ENCODE assay signal across 1 cellular context in the genomic region with DNA sequence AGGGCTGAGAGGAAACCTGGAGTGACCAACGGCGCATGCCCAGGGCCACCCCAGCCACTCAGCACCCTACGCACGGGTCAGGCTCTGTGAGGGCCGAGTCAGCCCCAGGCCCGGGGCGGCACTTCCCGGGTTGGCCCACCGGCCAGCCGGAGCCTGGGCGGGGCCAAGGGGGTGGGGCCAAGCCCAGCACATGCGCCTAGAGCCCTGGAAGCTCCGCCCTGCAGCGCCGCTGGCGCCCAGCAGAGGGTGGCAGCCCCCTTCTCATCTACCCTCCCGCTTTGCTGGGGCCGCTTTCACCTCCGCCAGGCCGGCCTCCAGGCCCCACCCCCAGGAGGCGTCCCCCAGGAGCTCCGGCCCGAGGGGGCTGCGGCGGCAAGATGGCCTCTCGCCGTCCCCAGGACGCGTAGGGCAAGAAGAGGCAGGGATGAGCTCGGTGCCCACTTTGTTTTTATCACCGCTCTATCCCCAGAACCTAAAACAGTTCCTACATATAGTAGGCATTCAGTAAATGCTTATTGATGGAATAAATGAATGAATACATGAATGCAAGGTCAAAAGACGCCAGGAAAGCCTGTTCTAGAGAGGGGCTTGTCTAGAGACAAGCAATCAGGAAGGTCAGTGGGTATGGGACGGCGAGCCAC.
TF ChIP-seq lines count a peak whose summit lies in the region.

No MANE protein-coding gene starts in this region.

TF ChIP-seq in GM12878, 131 proteins besides CTCF, POLR2A, EP300 and RAD21 (continued from another document and continues in another):
- TF ChIP-seq, protein P1, sequence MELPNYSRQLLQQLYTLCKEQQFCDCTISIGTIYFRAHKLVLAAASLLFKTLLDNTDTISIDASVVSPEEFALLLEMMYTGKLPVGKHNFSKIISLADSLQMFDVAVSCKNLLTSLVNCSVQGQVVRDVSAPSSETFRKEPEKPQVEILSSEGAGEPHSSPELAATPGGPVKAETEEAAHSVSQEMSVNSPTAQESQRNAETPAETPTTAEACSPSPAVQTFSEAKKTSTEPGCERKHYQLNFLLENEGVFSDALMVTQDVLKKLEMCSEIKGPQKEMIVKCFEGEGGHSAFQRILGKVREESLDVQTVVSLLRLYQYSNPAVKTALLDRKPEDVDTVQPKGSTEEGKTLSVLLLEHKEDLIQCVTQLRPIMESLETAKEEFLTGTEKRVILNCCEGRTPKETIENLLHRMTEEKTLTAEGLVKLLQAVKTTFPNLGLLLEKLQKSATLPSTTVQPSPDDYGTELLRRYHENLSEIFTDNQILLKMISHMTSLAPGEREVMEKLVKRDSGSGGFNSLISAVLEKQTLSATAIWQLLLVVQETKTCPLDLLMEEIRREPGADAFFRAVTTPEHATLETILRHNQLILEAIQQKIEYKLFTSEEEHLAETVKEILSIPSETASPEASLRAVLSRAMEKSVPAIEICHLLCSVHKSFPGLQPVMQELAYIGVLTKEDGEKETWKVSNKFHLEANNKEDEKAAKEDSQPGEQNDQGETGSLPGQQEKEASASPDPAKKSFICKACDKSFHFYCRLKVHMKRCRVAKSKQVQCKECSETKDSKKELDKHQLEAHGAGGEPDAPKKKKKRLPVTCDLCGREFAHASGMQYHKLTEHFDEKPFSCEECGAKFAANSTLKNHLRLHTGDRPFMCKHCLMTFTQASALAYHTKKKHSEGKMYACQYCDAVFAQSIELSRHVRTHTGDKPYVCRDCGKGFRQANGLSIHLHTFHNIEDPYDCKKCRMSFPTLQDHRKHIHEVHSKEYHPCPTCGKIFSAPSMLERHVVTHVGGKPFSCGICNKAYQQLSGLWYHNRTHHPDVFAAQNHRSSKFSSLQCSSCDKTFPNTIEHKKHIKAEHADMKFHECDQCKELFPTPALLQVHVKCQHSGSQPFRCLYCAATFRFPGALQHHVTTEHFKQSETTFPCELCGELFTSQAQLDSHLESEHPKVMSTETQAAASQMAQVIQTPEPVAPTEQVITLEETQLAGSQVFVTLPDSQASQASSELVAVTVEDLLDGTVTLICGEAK (IDR thresholded peaks at IDR 0.05; ENCODE audit: borderline replicate concordance), result no peak
- TF ChIP-seq, protein P2, sequence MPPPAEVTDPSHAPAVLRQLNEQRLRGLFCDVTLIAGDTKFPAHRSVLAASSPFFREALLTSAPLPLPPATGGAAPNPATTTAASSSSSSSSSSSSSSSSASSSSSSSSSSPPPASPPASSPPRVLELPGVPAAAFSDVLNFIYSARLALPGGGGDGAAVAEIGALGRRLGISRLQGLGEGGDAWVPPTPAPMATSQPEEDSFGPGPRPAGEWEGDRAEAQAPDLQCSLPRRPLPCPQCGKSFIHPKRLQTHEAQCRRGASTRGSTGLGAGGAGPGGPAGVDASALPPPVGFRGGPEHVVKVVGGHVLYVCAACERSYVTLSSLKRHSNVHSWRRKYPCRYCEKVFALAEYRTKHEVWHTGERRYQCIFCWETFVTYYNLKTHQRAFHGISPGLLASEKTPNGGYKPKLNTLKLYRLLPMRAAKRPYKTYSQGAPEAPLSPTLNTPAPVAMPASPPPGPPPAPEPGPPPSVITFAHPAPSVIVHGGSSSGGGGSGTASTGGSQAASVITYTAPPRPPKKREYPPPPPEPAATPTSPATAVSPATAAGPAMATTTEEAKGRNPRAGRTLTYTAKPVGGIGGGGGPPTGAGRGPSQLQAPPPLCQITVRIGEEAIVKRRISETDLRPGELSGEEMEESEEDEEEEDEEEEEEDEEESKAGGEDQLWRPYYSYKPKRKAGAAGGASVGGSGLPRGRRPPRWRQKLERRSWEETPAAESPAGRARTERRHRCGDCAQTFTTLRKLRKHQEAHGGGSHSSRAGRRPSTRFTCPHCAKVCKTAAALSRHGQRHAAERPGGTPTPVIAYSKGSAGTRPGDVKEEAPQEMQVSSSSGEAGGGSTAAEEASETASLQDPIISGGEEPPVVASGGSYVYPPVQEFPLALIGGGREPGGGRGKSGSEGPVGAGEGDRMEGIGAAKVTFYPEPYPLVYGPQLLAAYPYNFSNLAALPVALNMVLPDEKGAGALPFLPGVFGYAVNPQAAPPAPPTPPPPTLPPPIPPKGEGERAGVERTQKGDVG (CRISPR knock-in tag; IDR thresholded peaks at IDR 0.05), result no peak
- no peak for TF ChIP-seq HDAC2 (IDR thresholded peaks at IDR 0.05)
- TF ChIP-seq, protein P3, sequence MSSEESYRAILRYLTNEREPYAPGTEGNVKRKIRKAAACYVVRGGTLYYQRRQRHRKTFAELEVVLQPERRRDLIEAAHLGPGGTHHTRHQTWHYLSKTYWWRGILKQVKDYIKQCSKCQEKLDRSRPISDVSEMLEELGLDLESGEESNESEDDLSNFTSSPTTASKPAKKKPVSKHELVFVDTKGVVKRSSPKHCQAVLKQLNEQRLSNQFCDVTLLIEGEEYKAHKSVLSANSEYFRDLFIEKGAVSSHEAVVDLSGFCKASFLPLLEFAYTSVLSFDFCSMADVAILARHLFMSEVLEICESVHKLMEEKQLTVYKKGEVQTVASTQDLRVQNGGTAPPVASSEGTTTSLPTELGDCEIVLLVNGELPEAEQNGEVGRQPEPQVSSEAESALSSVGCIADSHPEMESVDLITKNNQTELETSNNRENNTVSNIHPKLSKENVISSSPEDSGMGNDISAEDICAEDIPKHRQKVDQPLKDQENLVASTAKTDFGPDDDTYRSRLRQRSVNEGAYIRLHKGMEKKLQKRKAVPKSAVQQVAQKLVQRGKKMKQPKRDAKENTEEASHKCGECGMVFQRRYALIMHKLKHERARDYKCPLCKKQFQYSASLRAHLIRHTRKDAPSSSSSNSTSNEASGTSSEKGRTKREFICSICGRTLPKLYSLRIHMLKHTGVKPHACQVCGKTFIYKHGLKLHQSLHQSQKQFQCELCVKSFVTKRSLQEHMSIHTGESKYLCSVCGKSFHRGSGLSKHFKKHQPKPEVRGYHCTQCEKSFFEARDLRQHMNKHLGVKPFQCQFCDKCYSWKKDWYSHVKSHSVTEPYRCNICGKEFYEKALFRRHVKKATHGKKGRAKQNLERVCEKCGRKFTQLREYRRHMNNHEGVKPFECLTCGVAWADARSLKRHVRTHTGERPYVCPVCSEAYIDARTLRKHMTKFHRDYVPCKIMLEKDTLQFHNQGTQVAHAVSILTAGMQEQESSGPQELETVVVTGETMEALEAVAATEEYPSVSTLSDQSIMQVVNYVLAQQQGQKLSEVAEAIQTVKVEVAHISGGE (CRISPR knock-in tag; IDR thresholded peaks at IDR 0.05), result no peak
- no peak for TF ChIP-seq TCF7 (IDR thresholded peaks at IDR 0.05; ENCODE audit: borderline replicate concordance)
- peak; percentile 98 for TF ChIP-seq SMARCA5 (IDR thresholded peaks at IDR 0.05)
- no peak for TF ChIP-seq SPI1 (IDR thresholded peaks at IDR 0.05; ENCODE audit: borderline replicate concordance, insufficient read depth, low read depth, low read length)
- TF ChIP-seq, protein P4, sequence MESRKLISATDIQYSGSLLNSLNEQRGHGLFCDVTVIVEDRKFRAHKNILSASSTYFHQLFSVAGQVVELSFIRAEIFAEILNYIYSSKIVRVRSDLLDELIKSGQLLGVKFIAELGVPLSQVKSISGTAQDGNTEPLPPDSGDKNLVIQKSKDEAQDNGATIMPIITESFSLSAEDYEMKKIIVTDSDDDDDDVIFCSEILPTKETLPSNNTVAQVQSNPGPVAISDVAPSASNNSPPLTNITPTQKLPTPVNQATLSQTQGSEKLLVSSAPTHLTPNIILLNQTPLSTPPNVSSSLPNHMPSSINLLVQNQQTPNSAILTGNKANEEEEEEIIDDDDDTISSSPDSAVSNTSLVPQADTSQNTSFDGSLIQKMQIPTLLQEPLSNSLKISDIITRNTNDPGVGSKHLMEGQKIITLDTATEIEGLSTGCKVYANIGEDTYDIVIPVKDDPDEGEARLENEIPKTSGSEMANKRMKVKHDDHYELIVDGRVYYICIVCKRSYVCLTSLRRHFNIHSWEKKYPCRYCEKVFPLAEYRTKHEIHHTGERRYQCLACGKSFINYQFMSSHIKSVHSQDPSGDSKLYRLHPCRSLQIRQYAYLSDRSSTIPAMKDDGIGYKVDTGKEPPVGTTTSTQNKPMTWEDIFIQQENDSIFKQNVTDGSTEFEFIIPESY (IDR thresholded peaks at IDR 0.05), result 0 out of 2 replicates have a peak, but pooled peaks have one; percentile 43
- no peak for TF ChIP-seq SRF (IDR thresholded peaks at IDR 0.05; ENCODE audit: low read depth in 2 of 2, low read length in 2 of 2)
- TF ChIP-seq ZNF217 (IDR thresholded peaks at IDR 0.05), result no peak
- no peak for TF ChIP-seq RCOR1 (conservative IDR thresholded peaks at IDR 0.05; ENCODE audit: low read depth, low read length)
- TF ChIP-seq SMAD5 (IDR thresholded peaks at IDR 0.05; ENCODE audit: low read depth), result no peak; the same call in 1 of the 2 replicates
- TF ChIP-seq YBX1 (IDR thresholded peaks at IDR 0.05), result no peak
- no peak for TF ChIP-seq ZNF622 (IDR thresholded peaks at IDR 0.05)
- no peak for TF ChIP-seq SREBF1 (IDR thresholded peaks at IDR 0.05; ENCODE audit: low read length)
- no peak for TF ChIP-seq NFYA (IDR thresholded peaks at IDR 0.05; ENCODE audit: borderline replicate concordance, low read depth, low read length)
- TF ChIP-seq SUPT20H (IDR thresholded peaks at IDR 0.05; ENCODE audit: borderline replicate concordance, control insufficient read depth, low read depth, low read length), result no peak
- TF ChIP-seq STAT3 (IDR thresholded peaks at IDR 0.05; ENCODE audit: low read depth, low read length), result no peak
- TF ChIP-seq BMI1 (IDR thresholded peaks at IDR 0.05; ENCODE audit: borderline replicate concordance), result no peak
- TF ChIP-seq, protein P5, sequence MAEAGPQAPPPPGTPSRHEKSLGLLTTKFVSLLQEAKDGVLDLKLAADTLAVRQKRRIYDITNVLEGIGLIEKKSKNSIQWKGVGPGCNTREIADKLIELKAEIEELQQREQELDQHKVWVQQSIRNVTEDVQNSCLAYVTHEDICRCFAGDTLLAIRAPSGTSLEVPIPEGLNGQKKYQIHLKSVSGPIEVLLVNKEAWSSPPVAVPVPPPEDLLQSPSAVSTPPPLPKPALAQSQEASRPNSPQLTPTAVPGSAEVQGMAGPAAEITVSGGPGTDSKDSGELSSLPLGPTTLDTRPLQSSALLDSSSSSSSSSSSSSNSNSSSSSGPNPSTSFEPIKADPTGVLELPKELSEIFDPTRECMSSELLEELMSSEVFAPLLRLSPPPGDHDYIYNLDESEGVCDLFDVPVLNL (IDR thresholded peaks at IDR 0.05; ENCODE audit: low read depth, low read length), result no peak
- TF ChIP-seq, protein P6, sequence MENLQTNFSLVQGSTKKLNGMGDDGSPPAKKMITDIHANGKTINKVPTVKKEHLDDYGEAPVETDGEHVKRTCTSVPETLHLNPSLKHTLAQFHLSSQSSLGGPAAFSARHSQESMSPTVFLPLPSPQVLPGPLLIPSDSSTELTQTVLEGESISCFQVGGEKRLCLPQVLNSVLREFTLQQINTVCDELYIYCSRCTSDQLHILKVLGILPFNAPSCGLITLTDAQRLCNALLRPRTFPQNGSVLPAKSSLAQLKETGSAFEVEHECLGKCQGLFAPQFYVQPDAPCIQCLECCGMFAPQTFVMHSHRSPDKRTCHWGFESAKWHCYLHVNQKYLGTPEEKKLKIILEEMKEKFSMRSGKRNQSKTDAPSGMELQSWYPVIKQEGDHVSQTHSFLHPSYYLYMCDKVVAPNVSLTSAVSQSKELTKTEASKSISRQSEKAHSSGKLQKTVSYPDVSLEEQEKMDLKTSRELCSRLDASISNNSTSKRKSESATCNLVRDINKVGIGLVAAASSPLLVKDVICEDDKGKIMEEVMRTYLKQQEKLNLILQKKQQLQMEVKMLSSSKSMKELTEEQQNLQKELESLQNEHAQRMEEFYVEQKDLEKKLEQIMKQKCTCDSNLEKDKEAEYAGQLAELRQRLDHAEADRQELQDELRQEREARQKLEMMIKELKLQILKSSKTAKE (IDR thresholded peaks at IDR 0.05; ENCODE audit: low read depth, poor library complexity, severe bottlenecking), result no peak
- no peak for TF ChIP-seq MYC (IDR thresholded peaks at IDR 0.05; ENCODE audit: insufficient read depth, insufficient read length, insufficient replicate concordance, low read length, severe bottlenecking)
- no peak for TF ChIP-seq FOXK2 (IDR thresholded peaks at IDR 0.05)
- 0 out of 2 replicates have a peak, but pooled peaks have one; percentile 35 for TF ChIP-seq SIN3A (IDR thresholded peaks at IDR 0.05; ENCODE audit: low read depth, low read length)
- TF ChIP-seq, protein P7, sequence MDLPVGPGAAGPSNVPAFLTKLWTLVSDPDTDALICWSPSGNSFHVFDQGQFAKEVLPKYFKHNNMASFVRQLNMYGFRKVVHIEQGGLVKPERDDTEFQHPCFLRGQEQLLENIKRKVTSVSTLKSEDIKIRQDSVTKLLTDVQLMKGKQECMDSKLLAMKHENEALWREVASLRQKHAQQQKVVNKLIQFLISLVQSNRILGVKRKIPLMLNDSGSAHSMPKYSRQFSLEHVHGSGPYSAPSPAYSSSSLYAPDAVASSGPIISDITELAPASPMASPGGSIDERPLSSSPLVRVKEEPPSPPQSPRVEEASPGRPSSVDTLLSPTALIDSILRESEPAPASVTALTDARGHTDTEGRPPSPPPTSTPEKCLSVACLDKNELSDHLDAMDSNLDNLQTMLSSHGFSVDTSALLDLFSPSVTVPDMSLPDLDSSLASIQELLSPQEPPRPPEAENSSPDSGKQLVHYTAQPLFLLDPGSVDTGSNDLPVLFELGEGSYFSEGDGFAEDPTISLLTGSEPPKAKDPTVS (IDR thresholded peaks at IDR 0.05; ENCODE audit: low read depth, low read length), result no peak
- TF ChIP-seq ZNF274 (IDR thresholded peaks at IDR 0.05; ENCODE audit: insufficient read depth, insufficient read length), result no peak
- no peak for TF ChIP-seq SIX5 (IDR thresholded peaks at IDR 0.05; ENCODE audit: low read depth, low read length, severe bottlenecking)
- no peak for TF ChIP-seq NR2C2 (IDR thresholded peaks at IDR 0.05; ENCODE audit: borderline replicate concordance, control insufficient read depth, insufficient read length, low read depth)
- no peak for TF ChIP-seq GABPA (IDR thresholded peaks at IDR 0.05; ENCODE audit: low read depth)
- no peak for TF ChIP-seq PML (IDR thresholded peaks at IDR 0.05; ENCODE audit: low read length)
- no peak for TF ChIP-seq ZZZ3 (IDR thresholded peaks at IDR 0.05; ENCODE audit: control insufficient read depth, insufficient read length, low read depth)
- TF ChIP-seq, protein P8, sequence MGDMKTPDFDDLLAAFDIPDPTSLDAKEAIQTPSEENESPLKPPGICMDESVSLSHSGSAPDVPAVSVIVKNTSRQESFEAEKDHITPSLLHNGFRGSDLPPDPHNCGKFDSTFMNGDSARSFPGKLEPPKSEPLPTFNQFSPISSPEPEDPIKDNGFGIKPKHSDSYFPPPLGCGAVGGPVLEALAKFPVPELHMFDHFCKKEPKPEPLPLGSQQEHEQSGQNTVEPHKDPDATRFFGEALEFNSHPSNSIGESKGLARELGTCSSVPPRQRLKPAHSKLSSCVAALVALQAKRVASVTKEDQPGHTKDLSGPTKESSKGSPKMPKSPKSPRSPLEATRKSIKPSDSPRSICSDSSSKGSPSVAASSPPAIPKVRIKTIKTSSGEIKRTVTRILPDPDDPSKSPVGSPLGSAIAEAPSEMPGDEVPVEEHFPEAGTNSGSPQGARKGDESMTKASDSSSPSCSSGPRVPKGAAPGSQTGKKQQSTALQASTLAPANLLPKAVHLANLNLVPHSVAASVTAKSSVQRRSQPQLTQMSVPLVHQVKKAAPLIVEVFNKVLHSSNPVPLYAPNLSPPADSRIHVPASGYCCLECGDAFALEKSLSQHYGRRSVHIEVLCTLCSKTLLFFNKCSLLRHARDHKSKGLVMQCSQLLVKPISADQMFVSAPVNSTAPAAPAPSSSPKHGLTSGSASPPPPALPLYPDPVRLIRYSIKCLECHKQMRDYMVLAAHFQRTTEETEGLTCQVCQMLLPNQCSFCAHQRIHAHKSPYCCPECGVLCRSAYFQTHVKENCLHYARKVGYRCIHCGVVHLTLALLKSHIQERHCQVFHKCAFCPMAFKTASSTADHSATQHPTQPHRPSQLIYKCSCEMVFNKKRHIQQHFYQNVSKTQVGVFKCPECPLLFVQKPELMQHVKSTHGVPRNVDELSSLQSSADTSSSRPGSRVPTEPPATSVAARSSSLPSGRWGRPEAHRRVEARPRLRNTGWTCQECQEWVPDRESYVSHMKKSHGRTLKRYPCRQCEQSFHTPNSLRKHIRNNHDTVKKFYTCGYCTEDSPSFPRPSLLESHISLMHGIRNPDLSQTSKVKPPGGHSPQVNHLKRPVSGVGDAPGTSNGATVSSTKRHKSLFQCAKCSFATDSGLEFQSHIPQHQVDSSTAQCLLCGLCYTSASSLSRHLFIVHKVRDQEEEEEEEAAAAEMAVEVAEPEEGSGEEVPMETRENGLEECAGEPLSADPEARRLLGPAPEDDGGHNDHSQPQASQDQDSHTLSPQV (IDR thresholded peaks at IDR 0.05), result peak; percentile 76; the same call in 1 of the 2 replicates
